In the genomic region with DNA sequence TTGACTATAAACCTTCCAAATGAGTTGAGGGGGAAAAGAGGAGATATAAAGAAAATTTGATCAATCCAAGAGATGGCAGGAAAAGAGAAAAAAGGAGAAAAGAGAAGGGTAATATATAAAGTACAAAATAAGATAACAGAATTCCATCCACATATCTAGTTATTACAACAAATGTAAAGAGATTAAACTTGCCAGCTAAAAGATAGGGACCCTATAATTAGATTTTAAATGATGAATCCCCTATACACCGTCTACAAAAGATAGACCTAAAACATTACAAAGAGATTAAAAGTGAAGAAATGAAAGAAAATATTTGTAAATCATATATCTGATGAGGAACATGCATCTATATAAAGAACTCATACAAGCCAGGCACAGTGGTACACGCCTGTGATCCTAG, we compare ENCODE assay signal across 27 cellular contexts.
"Had no signal": no experiment of that assay in that cellular context is flagged by ENCODE, and none has a peak within 500 bp of the region (broad histone marks: within the 10 kb centered on the region; RNA-seq: fewer than 3 reads in every experiment).

No MANE protein-coding gene starts in this region.

- H3K79me2 ChIP-seq: parathyroid adenoma had no signal

- H3K4me1 ChIP-seq: neural progenitor cell, parathyroid adenoma, psoas muscle, right lobe of liver, sigmoid colon, stomach, thyroid gland, tibial nerve, upper lobe of left lung had no signal

- DNase-seq: natural killer cell; occipital lobe; ovary; posterior cingulate gyrus; psoas muscle; right cardiac atrium; right lobe of liver; sigmoid colon; small intestine; stimulated activated CD4-positive, alpha-beta T cell treated with anti-CD3 and anti-CD28 coated beads, Interleukin-15, amount 100 ng/mL, for 24 hours; stimulated activated CD4-positive, alpha-beta T cell treated with anti-CD3 and anti-CD28 coated beads, Interleukin-2, amount 100 ng/mL, for 24 hours; stimulated activated CD4-positive, alpha-beta T cell treated with anti-CD3 and anti-CD28 coated beads, Interleukin-2, amount 100 ng/mL, for 48 hours; stimulated activated CD4-positive, alpha-beta T cell treated with anti-CD3 and anti-CD28 coated beads, Interleukin-4, amount 100 ng/mL, for 24 hours; stimulated activated naive B cell treated with anti-CD40 and anti-IgM and Interleukin-4, amounts not matched to agents 10 μg/mL and 1 μg/mL and 100 μg/mL, for 72 hours; stimulated activated naive CD4-positive, alpha-beta T cell treated with Interleukin-2 at 50 U/mL for 16 hours; stomach; thyroid gland; upper lobe of left lung had no signal

- H3K4me3 Mint-ChIP-seq: natural killer cell; nephron; neural progenitor cell; stimulated activated effector memory CD8-positive, alpha-beta T cell treated with anti-CD3 and anti-CD28 coated beads, Interleukin-12 subunit alpha, Interleukin-12 subunit beta, amount 100 ng/mL, for 72 hours; stimulated activated naive B cell treated with anti-CD40 and anti-IgM and Interleukin-4, amounts not matched to agents 10 μg/mL and 1 μg/mL and 100 μg/mL, for 72 hours; stimulated activated naive CD8-positive, alpha-beta T cell treated with anti-CD3 and anti-CD28 coated beads, Interleukin-15, Interleukin-2, amounts not matched to agents 100 ng/mL and 50 ng/mL, for 24 hours had no signal

- H3K9me3 ChIP-seq: ovary, right lobe of liver, thyroid gland had no signal

- H3K4me3 ChIP-seq: neural progenitor cell, ovary, psoas muscle, right lobe of liver, sigmoid colon, stomach, thoracic aorta, thyroid gland, tibial nerve, upper lobe of left lung had no signal

- H3K36me3 Mint-ChIP-seq: neural progenitor cell; stimulated activated effector memory CD8-positive, alpha-beta T cell treated with anti-CD3 and anti-CD28 coated beads, Interleukin-12 subunit alpha, Interleukin-12 subunit beta, amount 100 ng/mL, for 72 hours had no signal

- H3K27me3 ChIP-seq: neural progenitor cell, ovary, right lobe of liver, stomach, thyroid gland, upper lobe of left lung had no signal

- H2AFZ ChIP-seq: neural progenitor cell, parathyroid adenoma had no signal

- H3K36me3 ChIP-seq: neural progenitor cell, ovary, right lobe of liver, sigmoid colon, stomach, thoracic aorta, thyroid gland, tibial nerve, upper lobe of left lung had no signal

- FAIRE-seq: small intestine, urothelium cell line had no signal

- ATAC-seq: natural killer cell; psoas muscle; right cardiac atrium; right lobe of liver; stimulated activated effector memory CD8-positive, alpha-beta T cell treated with anti-CD3 and anti-CD28 coated beads, Interleukin-12 subunit alpha, Interleukin-12 subunit beta, amount 100 ng/mL, for 72 hours; stimulated activated naive B cell treated with anti-CD40 and anti-IgM and Interleukin-4, amounts not matched to agents 10 μg/mL and 1 μg/mL and 100 μg/mL, for 72 hours had no signal

- H3K27ac Mint-ChIP-seq: natural killer cell; nephron; neural progenitor cell; progenitor cell of endocrine pancreas; stimulated activated effector memory CD8-positive, alpha-beta T cell treated with anti-CD3 and anti-CD28 coated beads, Interleukin-12 subunit alpha, Interleukin-12 subunit beta, amount 100 ng/mL, for 72 hours; stimulated activated naive B cell treated with anti-CD40 and anti-IgM and Interleukin-4, amounts not matched to agents 10 μg/mL and 1 μg/mL and 100 μg/mL, for 72 hours; stimulated activated naive CD8-positive, alpha-beta T cell treated with anti-CD3 and anti-CD28 coated beads, Interleukin-15, Interleukin-2, amounts not matched to agents 100 ng/mL and 50 ng/mL, for 24 hours had no signal

- H3K4me1 Mint-ChIP-seq: natural killer cell; nephron; neural progenitor cell; stimulated activated effector memory CD8-positive, alpha-beta T cell treated with anti-CD3 and anti-CD28 coated beads, Interleukin-12 subunit alpha, Interleukin-12 subunit beta, amount 100 ng/mL, for 72 hours; stimulated activated naive B cell treated with anti-CD40 and anti-IgM and Interleukin-4, amounts not matched to agents 10 μg/mL and 1 μg/mL and 100 μg/mL, for 72 hours had no signal

- H3K27ac ChIP-seq: neural progenitor cell, ovary, parathyroid adenoma, psoas muscle, right lobe of liver, sigmoid colon, stomach, thoracic aorta, thyroid gland, tibial nerve, upper lobe of left lung had no signal
